Comparison of ENCODE assay signal across 9 cellular contexts in the genomic region with DNA sequence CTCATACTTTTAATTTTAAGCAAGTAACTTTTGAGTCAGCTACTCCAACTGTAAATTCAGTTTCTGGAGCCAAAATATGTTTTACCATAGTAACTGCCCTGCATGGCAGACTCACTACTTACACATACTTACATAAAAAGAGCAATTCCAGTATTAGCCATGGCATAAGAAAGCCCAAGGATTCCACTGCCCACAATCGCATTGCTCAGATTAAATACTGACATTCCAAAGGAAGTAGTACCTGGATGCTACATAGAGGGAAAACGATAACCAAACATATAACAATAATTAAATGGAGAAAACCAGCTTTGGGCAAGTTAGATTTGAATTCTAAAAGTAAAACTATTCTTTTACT. TPM values are rescaled to one million over a fixed set of nuclear protein-coding genes. Genes with fewer than 3 reads are reported as not detected.
DNase-seq lines count a peak whose midpoint lies in the region; ATAC-seq and TF ChIP-seq lines count a peak whose summit lies in the region.
"Had no signal": no experiment of that assay in that cellular context is flagged by ENCODE, and none has a peak within 500 bp of the region (broad histone marks: within the 10 kb centered on the region; RNA-seq: fewer than 3 reads in every experiment).

No MANE protein-coding gene starts in this region.

- H3K4me1 Mint-ChIP-seq in MCF 10A (ENCODE audit: insufficient read depth, unreplicated experiment) = peaks cover 12% of the 10 kb centered on the region
- peaks cover 63% of the 10 kb centered on the region for H3K4me1 Mint-ChIP-seq in mesothelial cell of epicardium

- peaks cover 80% of the 10 kb centered on the region for H3K36me3 Mint-ChIP-seq in MCF 10A (ENCODE audit: insufficient read depth, unreplicated experiment)
- peaks cover 16% of the 10 kb centered on the region for H3K36me3 Mint-ChIP-seq in mesothelial cell of epicardium

- no peaks in the 10 kb centered on the region for H3K27me3 ChIP-seq in right atrium auricular region

- peak overlapping the region; percentile 95 to 99 for H3K4me3 ChIP-seq in right atrium auricular region

- H3K27ac ChIP-seq in right atrium auricular region = peak overlapping the region; percentile 98 to 100

- H3K36me3 ChIP-seq in right atrium auricular region = peaks cover 58% of the 10 kb centered on the region

- no peak for DNase-seq in right atrium auricular region (ENCODE audit: low spot score)
- no peak for DNase-seq in left cardiac atrium
- DNase-seq in MCF 10A (ENCODE audit: unreplicated experiment) = no peak
- DNase-seq in mesothelial cell of epicardium (ENCODE audit: low spot score in 2 of 2, unreplicated experiment in 2 of 2) = no peak
- DNase-seq in NCI-H1436 treated with DMSO at 0.1 percent for 48 hours (lab: John Stamatoyannopoulos, UW) = no peak
- no peak for DNase-seq in middle frontal gyrus (ENCODE audit: extremely low spot score, low spot score)
- no peak for DNase-seq in DMS53 treated with DMSO at 0.1 percent for 48 hours (lab: John Stamatoyannopoulos, UW; ENCODE audit: unreplicated experiment)
- no peak for DNase-seq in HUDEP-2 (lab: John Stamatoyannopoulos, UW; ENCODE audit: unreplicated experiment in 76 of 76)
- DNase-seq: GF-D8 had no signal

- TF ChIP-seq CTCF in right atrium auricular region (IDR thresholded peaks at IDR 0.05) (no peak), MCF 10A (IDR thresholded peaks at IDR 0.05; ENCODE audit: unreplicated experiment) (no peak), mesothelial cell of epicardium (IDR thresholded peaks at IDR 0.05; ENCODE audit: unreplicated experiment) (no peak)

- TSS peak; percentile 39 for BruUV-seq in MCF 10A (replicated peaks; lab: Mats Ljungman, UMichigan)

- H3K27ac Mint-ChIP-seq in MCF 10A (ENCODE audit: low read depth, unreplicated experiment) (peak overlapping the region; percentile 98), mesothelial cell of epicardium (peak overlapping the region; percentile 98)

- intact Hi-C loops in left cardiac atrium (cut with DNase I) (loop anchor here (5.0 to 10.0 kb wide), 4 partner anchors 187 to 378 kb away; partner anchors contain the start of gene SCAF11 (in 1 of the 2)), MCF 10A (cut with micrococcal nuclease) (loop anchor here (2.0 to 5.0 kb wide), 4 partner anchors 102 to 652 kb away; partner anchors contain the start of gene SLC38A1)

- POLR2A ChIA-PET in MCF 10A (lab: Yijun Ruan, JAX) = interaction anchor here (0.6 to 12.5 kb wide), 39 partner anchors 8 to 651 kb away, joined by 3 to 497 read pairs (median 9); partner anchors contain the start of genes SCAF11 and SLC38A1

- H3K4me3 Mint-ChIP-seq in MCF 10A (ENCODE audit: unreplicated experiment) (peak overlapping the region; percentile 93), mesothelial cell of epicardium (peak overlapping the region; percentile 95)

- peaks cover 0 to 64% of the 10 kb centered on the region in 2 donors for H3K4me1 ChIP-seq in right atrium auricular region

- no peak for ATAC-seq in left cardiac atrium

- CTCF ChIA-PET in MCF 10A (lab: Yijun Ruan, JAX) = interaction anchor here (0.5 to 2.1 kb wide), 10 partner anchors 14 to 1401 kb away, joined by 3 to 11 read pairs (median 3); no protein-coding TSS in a partner anchor

- H3K27me3 Mint-ChIP-seq in MCF 10A (ENCODE audit: insufficient read depth, unreplicated experiment) = no peaks in the 10 kb centered on the region
- no peaks in the 10 kb centered on the region for H3K27me3 Mint-ChIP-seq in mesothelial cell of epicardium (ENCODE audit: low read depth)

- no peaks in the 10 kb centered on the region for H3K9me3 Mint-ChIP-seq in MCF 10A (ENCODE audit: unreplicated experiment)
- H3K9me3 Mint-ChIP-seq in mesothelial cell of epicardium = no peaks in the 10 kb centered on the region

- no peaks in the 10 kb centered on the region for H3K9me3 ChIP-seq in right atrium auricular region

RNA-seq across cellular contexts. Expression of gene SLC38A2, which starts 2.2 kb away (rescaled TPM):
- total RNA-seq in right atrium auricular region = 100 to 1,000 TPM; 192 to 204 TPM
- total RNA-seq in left cardiac atrium = 100 to 1,000 TPM; 122 to 202 TPM
- 817 and 1,070 TPM in 2 replicates for total RNA-seq in MCF 10A (2022)
- total RNA-seq in mesothelial cell of epicardium = 256 to 274 TPM (median 261 TPM) in 3 replicates
